Comparison of ENCODE assay signal across 18 cellular contexts in genomic region chr5:77277764-77278163, GRCh38.
"Had no signal": no experiment of that assay in that cellular context is flagged by ENCODE, and none has a peak within 500 bp of the region (broad histone marks: within the 10 kb centered on the region; RNA-seq: fewer than 3 reads in every experiment).

No MANE protein-coding gene starts in this region.

- H3K36me3 Mint-ChIP-seq: naive B cell; stimulated activated memory B cell treated with anti-CD40 and anti-IgM and Interleukin-4, amounts not matched to agents 10 μg/mL and 1 μg/mL and 100 μg/mL, for 72 hours had no signal

- H3K4me1 ChIP-seq: spleen, tibial nerve had no signal

- H3K27me3 Mint-ChIP-seq: stimulated activated memory B cell treated with anti-CD40 and anti-IgM and Interleukin-4, amounts not matched to agents 10 μg/mL and 1 μg/mL and 100 μg/mL, for 72 hours; stimulated activated naive CD8-positive, alpha-beta T cell treated with anti-CD3 and anti-CD28 coated beads, Interleukin-15, Interleukin-2, amounts not matched to agents 100 ng/mL and 50 ng/mL, for 24 hours had no signal

- H3K27ac ChIP-seq: heart left ventricle, neutrophil, spleen, tibial nerve had no signal

- H3K4me3 ChIP-seq: heart left ventricle, lung, spleen, tibial nerve had no signal

- H3K9me3 Mint-ChIP-seq: naive B cell; stimulated activated memory B cell treated with anti-CD40 and anti-IgM and Interleukin-4, amounts not matched to agents 10 μg/mL and 1 μg/mL and 100 μg/mL, for 72 hours; stimulated activated naive CD8-positive, alpha-beta T cell treated with anti-CD3 and anti-CD28 coated beads, Interleukin-15, Interleukin-2, amounts not matched to agents 100 ng/mL and 50 ng/mL, for 24 hours had no signal

- H3K36me3 ChIP-seq: heart left ventricle, neutrophil, spleen, tibial nerve had no signal

- H3K4me3 Mint-ChIP-seq: stimulated activated memory B cell treated with anti-CD40 and anti-IgM and Interleukin-4, amounts not matched to agents 10 μg/mL and 1 μg/mL and 100 μg/mL, for 72 hours; stimulated activated naive CD8-positive, alpha-beta T cell treated with anti-CD3 and anti-CD28 coated beads, Interleukin-15, Interleukin-2, amounts not matched to agents 100 ng/mL and 50 ng/mL, for 24 hours had no signal

- H3K4me1 Mint-ChIP-seq: naive B cell; stimulated activated memory B cell treated with anti-CD40 and anti-IgM and Interleukin-4, amounts not matched to agents 10 μg/mL and 1 μg/mL and 100 μg/mL, for 72 hours had no signal

- DNase-seq: effector memory CD4-positive, alpha-beta T cell; heart left ventricle; hippocampal formation; left colon; left ventricle myocardium superior; mesenchymal stem cell; naive B cell; spleen; stimulated activated CD4-positive, alpha-beta T cell treated with anti-CD3 and anti-CD28 coated beads, Interleukin-15, amount 100 ng/mL, for 24 hours; stimulated activated CD4-positive, alpha-beta T cell treated with anti-CD3 and anti-CD28 coated beads, Interleukin-1b, Interleukin-23, amount 100 ng/mL, for 48 hours; stimulated activated CD4-positive, alpha-beta T cell treated with anti-CD3 and anti-CD28 coated beads, Interleukin-4, amount 100 ng/mL, for 24 hours had no signal

- ATAC-seq: esophagus mucosa; heart left ventricle; left colon; left ventricle myocardium superior; sciatic nerve; stimulated activated memory B cell treated with anti-CD40 and anti-IgM and Interleukin-4, amounts not matched to agents 10 μg/mL and 1 μg/mL and 100 μg/mL, for 72 hours had no signal

- H3K27ac Mint-ChIP-seq: stimulated activated memory B cell treated with anti-CD40 and anti-IgM and Interleukin-4, amounts not matched to agents 10 μg/mL and 1 μg/mL and 100 μg/mL, for 72 hours; stimulated activated naive CD8-positive, alpha-beta T cell treated with anti-CD3 and anti-CD28 coated beads, Interleukin-15, Interleukin-2, amounts not matched to agents 100 ng/mL and 50 ng/mL, for 24 hours had no signal

- H3K9me3 ChIP-seq: heart left ventricle, neutrophil, spleen, tibial nerve had no signal

- H3K27me3 ChIP-seq: heart left ventricle, neutrophil, spleen, tibial nerve had no signal
